Comparison of ENCODE assay signal across 37 cellular contexts in genomic region chr2:63701406-63701805, GRCh38.
"Had no signal": no experiment of that assay in that cellular context is flagged by ENCODE, and none has a peak within 500 bp of the region (broad histone marks: within the 10 kb centered on the region; RNA-seq: fewer than 3 reads in every experiment).

No MANE protein-coding gene starts in this region.

- H3K9me3 Mint-ChIP-seq: activated naive CD4-positive, alpha-beta T cell treated with anti-CD3 and anti-CD28 coated beads for 36 hours; activated naive CD4-positive, alpha-beta T cell treated with anti-CD3 and anti-CD28 coated beads, Interleukin-2, amount 10 ng/mL, durations not matched to agents 7 days and 5 days; activated naive CD4-positive, alpha-beta T cell treated with anti-CD3 and anti-CD28 coated beads, Interleukin-2, amount 50 U/mL, for 24 hours; activated naive CD4-positive, alpha-beta T cell treated with anti-CD3 and anti-CD28 coated beads, Interleukin-2, amount 50 U/mL, for 72 hours; activated naive CD8-positive, alpha-beta T cell treated with anti-CD3 and anti-CD28 coated beads, Interleukin-2, amount 10 ng/mL, durations not matched to agents 7 days and 5 days; activated naive CD8-positive, alpha-beta T cell treated with anti-CD3 and anti-CD28 coated beads, Interleukin-2, amount 50 U/mL, for 24 hours; activated T-cell treated with anti-CD3 and anti-CD28 coated beads, Interleukin-2, amount 50 U/mL, for 24 hours; activated T-cell treated with anti-CD3 and anti-CD28 coated beads, Interleukin-2, amount 50 U/mL, for 4 hours; activated T-helper 1 cell treated with anti-CD3 and anti-CD28 coated beads, Interleukin-12 subunit alpha, Interleukin-12 subunit beta, Interleukin-2, Interleukin-4 antibody, amounts not matched to agents 30 ng/mL and 10 ng/mL and 1 ng/mL, durations not matched to agents 14 hours and 24 hours and 36 hours; activated T-helper 17 cell treated with anti-CD3 and anti-CD28 coated beads, Interleukin-2, amount 50 U/mL, for 72 hours; activated T-helper 2 cell treated with anti-CD3 and anti-CD28 coated beads, Interferon-gamma antibody, Interleukin-2, Interleukin-4, amounts not matched to agents 10 μg/mL and 5 μg/mL and 100 μg/mL, durations not matched to agents 14 hours and 24 hours and 36 hours; central memory CD8-positive, alpha-beta T cell had no signal

- H3K4me3 Mint-ChIP-seq: activated naive CD4-positive, alpha-beta T cell treated with anti-CD3 and anti-CD28 coated beads for 36 hours; activated naive CD4-positive, alpha-beta T cell treated with anti-CD3 and anti-CD28 coated beads, Interleukin-2, amount 10 ng/mL, durations not matched to agents 7 days and 5 days; activated naive CD4-positive, alpha-beta T cell treated with anti-CD3 and anti-CD28 coated beads, Interleukin-2, amount 50 U/mL, for 24 hours; activated naive CD8-positive, alpha-beta T cell; activated naive CD8-positive, alpha-beta T cell treated with anti-CD3 and anti-CD28 coated beads for 36 hours; activated naive CD8-positive, alpha-beta T cell treated with anti-CD3 and anti-CD28 coated beads, Interleukin-2, amount 10 ng/mL, durations not matched to agents 7 days and 5 days; activated naive CD8-positive, alpha-beta T cell treated with anti-CD3 and anti-CD28 coated beads, Interleukin-2, amount 50 U/mL, for 24 hours; activated T-cell treated with anti-CD3 and anti-CD28 coated beads, Interleukin-2, amount 50 U/mL, for 24 hours; activated T-cell treated with anti-CD3 and anti-CD28 coated beads, Interleukin-2, amount 50 U/mL, for 4 hours; activated T-cell treated with anti-CD3 and anti-CD28 coated beads, Interleukin-2, amount 50 U/mL, for 72 hours; activated T-helper 1 cell treated with anti-CD3 and anti-CD28 coated beads, Interleukin-12 subunit alpha, Interleukin-12 subunit beta, Interleukin-2, Interleukin-4 antibody, amounts not matched to agents 30 ng/mL and 10 ng/mL and 1 ng/mL, durations not matched to agents 14 hours and 24 hours and 36 hours; activated T-helper 17 cell treated with anti-CD3 and anti-CD28 coated beads, Interleukin-2, amount 50 U/mL, for 72 hours; brain; central memory CD8-positive, alpha-beta T cell had no signal

- DNase-seq: activated effector memory CD4-positive, alpha-beta T cell treated with anti-CD3 and anti-CD28 coated beads, Interleukin-2, amount 50 U/mL, for 16 hours; activated effector memory CD4-positive, alpha-beta T cell treated with Interleukin-2 at 50 U/mL for 16 hours; activated gamma-delta T cell; activated gamma-delta T cell treated with Interleukin-2 at 50 U/mL for 16 hours; activated naive CD4-positive, alpha-beta T cell; activated naive CD4-positive, alpha-beta T cell treated with anti-CD3 and anti-CD28 coated beads for 36 hours; activated naive CD4-positive, alpha-beta T cell treated with anti-CD3 and anti-CD28 coated beads, Interleukin-2, amount 10 ng/mL, durations not matched to agents 7 days and 5 days; activated naive CD4-positive, alpha-beta T cell treated with anti-CD3 and anti-CD28 coated beads, Interleukin-2, amount 50 U/mL, for 16 hours; activated naive CD4-positive, alpha-beta T cell treated with Interleukin-2 at 50 U/mL for 16 hours; activated naive CD8-positive, alpha-beta T cell treated with anti-CD3 and anti-CD28 coated beads for 36 hours; activated naive CD8-positive, alpha-beta T cell treated with anti-CD3 and anti-CD28 coated beads, Interleukin-2, amount 10 ng/mL, durations not matched to agents 7 days and 5 days; activated naive CD8-positive, alpha-beta T cell treated with anti-CD3 and anti-CD28 coated beads, Interleukin-2, amount 50 U/mL, for 24 hours; activated T-cell treated with anti-CD3 and anti-CD28 coated beads, Interleukin-2, amount 50 U/mL, for 1 hour; activated T-cell treated with anti-CD3 and anti-CD28 coated beads, Interleukin-2, amount 50 U/mL, for 24 hours; activated T-cell treated with anti-CD3 and anti-CD28 coated beads, Interleukin-2, amount 50 U/mL, for 4 hours; activated T-cell treated with anti-CD3 and anti-CD28 coated beads, Interleukin-2, amount 50 U/mL, for 48 hours; activated T-cell treated with anti-CD3 and anti-CD28 coated beads, Interleukin-2, amount 50 U/mL, for 72 hours; adrenal gland; amniotic stem cell; amygdala; anterior cingulate cortex; body of pancreas; brain microvascular endothelial cell; caudate nucleus; central memory CD4-positive, alpha-beta T cell; cerebellar nuclear complex had no signal

- H3K4me1 ChIP-seq: adrenal gland, breast epithelium had no signal

- H3K27me3 ChIP-seq: adrenal gland, ascending aorta, body of pancreas, brain microvascular endothelial cell, breast epithelium, cardiac muscle cell had no signal

- H3K36me3 ChIP-seq: adrenal gland, ascending aorta, brain microvascular endothelial cell, breast epithelium, cardiac muscle cell had no signal

- ATAC-seq: activated naive CD4-positive, alpha-beta T cell treated with anti-CD3 and anti-CD28 coated beads, Interleukin-2, amount 50 U/mL, for 72 hours; activated naive CD8-positive, alpha-beta T cell treated with anti-CD3 and anti-CD28 coated beads, Interleukin-2, amount 50 U/mL, for 24 hours; activated T-cell treated with anti-CD3 and anti-CD28 coated beads, Interleukin-2, amount 50 U/mL, for 4 hours; activated T-cell treated with anti-CD3 and anti-CD28 coated beads, Interleukin-2, amount 50 U/mL, for 72 hours; activated T-helper 17 cell treated with anti-CD3 and anti-CD28 coated beads, Interleukin-2, amount 50 U/mL, for 72 hours; body of pancreas had no signal

- H3K4me3 ChIP-seq: adrenal gland, ascending aorta, body of pancreas, breast epithelium, cardiac muscle cell had no signal

- H3K9me3 ChIP-seq: adrenal gland, ascending aorta, body of pancreas, breast epithelium had no signal

- H3K27ac ChIP-seq: adrenal gland, ascending aorta, body of pancreas, brain microvascular endothelial cell, breast epithelium, cardiac muscle cell had no signal

- H3K27ac Mint-ChIP-seq: activated naive CD4-positive, alpha-beta T cell treated with anti-CD3 and anti-CD28 coated beads for 36 hours; activated naive CD4-positive, alpha-beta T cell treated with anti-CD3 and anti-CD28 coated beads, Interleukin-2, amount 10 ng/mL, durations not matched to agents 7 days and 5 days; activated naive CD4-positive, alpha-beta T cell treated with anti-CD3 and anti-CD28 coated beads, Interleukin-2, amount 50 U/mL, for 24 hours; activated naive CD4-positive, alpha-beta T cell treated with anti-CD3 and anti-CD28 coated beads, Interleukin-2, amount 50 U/mL, for 72 hours; activated naive CD8-positive, alpha-beta T cell; activated naive CD8-positive, alpha-beta T cell treated with anti-CD3 and anti-CD28 coated beads for 36 hours; activated naive CD8-positive, alpha-beta T cell treated with anti-CD3 and anti-CD28 coated beads, Interleukin-2, amount 10 ng/mL, durations not matched to agents 7 days and 5 days; activated naive CD8-positive, alpha-beta T cell treated with anti-CD3 and anti-CD28 coated beads, Interleukin-2, amount 50 U/mL, for 24 hours; activated T-cell treated with anti-CD3 and anti-CD28 coated beads, Interleukin-2, amount 50 U/mL, for 24 hours; activated T-cell treated with anti-CD3 and anti-CD28 coated beads, Interleukin-2, amount 50 U/mL, for 72 hours; activated T-helper 1 cell treated with anti-CD3 and anti-CD28 coated beads, Interleukin-12 subunit alpha, Interleukin-12 subunit beta, Interleukin-2, Interleukin-4 antibody, amounts not matched to agents 30 ng/mL and 10 ng/mL and 1 ng/mL, durations not matched to agents 14 hours and 24 hours and 36 hours; activated T-helper 17 cell treated with anti-CD3 and anti-CD28 coated beads, Interleukin-2, amount 50 U/mL, for 72 hours; activated T-helper 2 cell treated with anti-CD3 and anti-CD28 coated beads, Interferon-gamma antibody, Interleukin-2, Interleukin-4, amounts not matched to agents 10 μg/mL and 5 μg/mL and 100 μg/mL, durations not matched to agents 14 hours and 24 hours and 36 hours; brain had no signal

- H3K4me1 Mint-ChIP-seq: activated naive CD4-positive, alpha-beta T cell treated with anti-CD3 and anti-CD28 coated beads, Interleukin-2, amount 50 U/mL, for 24 hours; activated naive CD8-positive, alpha-beta T cell treated with anti-CD3 and anti-CD28 coated beads for 36 hours; activated naive CD8-positive, alpha-beta T cell treated with anti-CD3 and anti-CD28 coated beads, Interleukin-2, amount 10 ng/mL, durations not matched to agents 7 days and 5 days; activated naive CD8-positive, alpha-beta T cell treated with anti-CD3 and anti-CD28 coated beads, Interleukin-2, amount 50 U/mL, for 24 hours; activated T-helper 17 cell treated with anti-CD3 and anti-CD28 coated beads, Interleukin-2, amount 50 U/mL, for 72 hours; central memory CD8-positive, alpha-beta T cell had no signal

- H3K27me3 Mint-ChIP-seq: activated naive CD4-positive, alpha-beta T cell treated with anti-CD3 and anti-CD28 coated beads, Interleukin-2, amount 10 ng/mL, durations not matched to agents 7 days and 5 days; activated naive CD4-positive, alpha-beta T cell treated with anti-CD3 and anti-CD28 coated beads, Interleukin-2, amount 50 U/mL, for 24 hours; activated naive CD8-positive, alpha-beta T cell; activated naive CD8-positive, alpha-beta T cell treated with anti-CD3 and anti-CD28 coated beads for 36 hours; activated naive CD8-positive, alpha-beta T cell treated with anti-CD3 and anti-CD28 coated beads, Interleukin-2, amount 50 U/mL, for 24 hours; activated T-cell treated with anti-CD3 and anti-CD28 coated beads, Interleukin-2, amount 50 U/mL, for 24 hours; activated T-helper 17 cell treated with anti-CD3 and anti-CD28 coated beads, Interleukin-2, amount 50 U/mL, for 72 hours; brain had no signal

- H3K36me3 Mint-ChIP-seq: activated naive CD4-positive, alpha-beta T cell treated with anti-CD3 and anti-CD28 coated beads, Interleukin-2, amount 10 ng/mL, durations not matched to agents 7 days and 5 days; activated naive CD4-positive, alpha-beta T cell treated with anti-CD3 and anti-CD28 coated beads, Interleukin-2, amount 50 U/mL, for 24 hours; activated naive CD4-positive, alpha-beta T cell treated with anti-CD3 and anti-CD28 coated beads, Interleukin-2, amount 50 U/mL, for 72 hours; activated naive CD8-positive, alpha-beta T cell; activated naive CD8-positive, alpha-beta T cell treated with anti-CD3 and anti-CD28 coated beads for 36 hours; activated naive CD8-positive, alpha-beta T cell treated with anti-CD3 and anti-CD28 coated beads, Interleukin-2, amount 10 ng/mL, durations not matched to agents 7 days and 5 days; brain had no signal
